8 cellular contexts compared by ENCODE assay signal in genomic region chr12:9064815-9065606, GRCh38. TPM values are rescaled to one million over a fixed set of nuclear protein-coding genes. Genes with fewer than 3 reads are reported as not detected.
DNase-seq lines count a peak whose midpoint lies in the region; ATAC-seq lines count a peak whose summit lies in the region.

No MANE protein-coding gene starts in this region.

- H2AFZ ChIP-seq in ACC112 (ENCODE audit: low read length, unreplicated experiment), result peak overlapping the region; percentile 92

- peaks cover 34% of the 10 kb centered on the region; the same call in 1 of the 2 replicates for H3K27me3 ChIP-seq in ACC112 (ENCODE audit: insufficient read depth, low read length)

- no peaks in the 10 kb centered on the region for H3K79me2 ChIP-seq in ACC112 (ENCODE audit: control insufficient read depth, insufficient read depth, low read length, unreplicated experiment)

- DNase-seq in T1000 (lab: John Stamatoyannopoulos, UW), result peak; percentile 56
- no peak for DNase-seq in activated CD8-positive, alpha-beta memory T cell treated with anti-CD3 and anti-CD28 coated beads, Interleukin-2, amount 50 U/mL, for 48 hours

- 24 to 30% methylated on average over 31 to 35 of the region's 45 CpGs for WGBS in mesodermal cell (ENCODE audit: insufficient coverage in 2 of 2), 2 experiments

- H3K4me1 ChIP-seq in ACC112 (ENCODE audit: control insufficient read depth, insufficient read depth, low read length, unreplicated experiment), result peaks cover 8% of the 10 kb centered on the region
- peaks cover 3% of the 10 kb centered on the region for H3K4me1 ChIP-seq in mesodermal cell (ENCODE audit: control insufficient read depth, insufficient read depth, low read length, poor library complexity, severe bottlenecking)

- peaks cover 6% of the 10 kb centered on the region for H3K9me3 ChIP-seq in mesodermal cell (ENCODE audit: control insufficient read depth, low read length)

- H3K4me3 ChIP-seq in ACC112 (ENCODE audit: low read depth, low read length) (peak overlapping the region; percentile 77), mesodermal cell (ENCODE audit: extremely low read depth, insufficient read depth, low read length, poor library complexity, severe bottlenecking) (peak overlapping the region; percentile 69)

- no peaks in the 10 kb centered on the region for H3K36me3 ChIP-seq in ACC112 (ENCODE audit: insufficient read depth, low read length)
- no peaks in the 10 kb centered on the region for H3K36me3 ChIP-seq in mesodermal cell (ENCODE audit: control insufficient read depth, insufficient read depth, low read length)

- ATAC-seq in GM19397 (IDR thresholded peaks at IDR 0.05; ENCODE audit: unreplicated experiment) (peak; percentile 9), esophagus mucosa (peak; percentile 94), GM21737 (IDR thresholded peaks at IDR 0.05; ENCODE audit: unreplicated experiment) (no peak)

- H3K27ac ChIP-seq in ACC112 (ENCODE audit: low read depth, low read length), result no peak overlapping the region
- peak overlapping the region; percentile 62 for H3K27ac ChIP-seq in mesodermal cell (ENCODE audit: low read depth, low read length, severe bottlenecking)
- peak overlapping the region; percentile 86 for H3K27ac ChIP-seq in temporal lobe (ENCODE audit: low read depth, low read length)

RNA-seq across cellular contexts. Expression of gene A2M, which starts 50.7 kb away (rescaled TPM):
- total RNA-seq in esophagus mucosa (86.9 TPM), temporal lobe (37.6 TPM)
- 106 TPM for polyA plus RNA-seq in mesodermal cell (2013, experiment 1 of 2)
- 76.9 TPM for polyA plus RNA-seq in mesodermal cell (2013, experiment 2 of 2)
